ENCODE assay signal across 18 cellular contexts in genomic region chr6:11900662-11901598, GRCh38.
DNase-seq lines count a peak whose midpoint lies in the region; ATAC-seq, FAIRE-seq and TF ChIP-seq lines count a peak whose summit lies in the region.
"Had no signal": no experiment of that assay in that cellular context is flagged by ENCODE, and none has a peak within 500 bp of the region (broad histone marks: within the 10 kb centered on the region; RNA-seq: fewer than 3 reads in every experiment).

No MANE protein-coding gene starts in this region.

- H3K27me3 ChIP-seq in Loucy (ENCODE audit: insufficient read depth, low read length, poor library complexity, severe bottlenecking) (no peaks in the 10 kb centered on the region), astrocyte (ENCODE audit: insufficient read depth, low read length) (no peaks in the 10 kb centered on the region)
- H3K27me3 ChIP-seq: heart right ventricle, testis had no signal

- DNase-seq in activated CD4-positive, alpha-beta T cell treated with anti-CD3 and anti-CD28 coated beads, Interleukin-2, amount 10 ng/mL, durations not matched to agents 24 days and 14 days, result no peak
- no peak for DNase-seq in activated CD4-positive, alpha-beta T cell treated with anti-CD3 and anti-CD28 coated beads for 4 hours
- DNase-seq in astrocyte (ENCODE audit: low read depth) (peak; percentile 29), mesothelial cell of epicardium (ENCODE audit: low spot score in 2 of 2, unreplicated experiment in 2 of 2) (no peak), ureter (ENCODE audit: low spot score) (no peak), NCI-H69 (lab: John Stamatoyannopoulos, UW) (no peak)
- DNase-seq: 8988T; activated effector memory CD4-positive, alpha-beta T cell treated with Interleukin-2 at 50 U/mL for 16 hours; cerebellar nuclear complex; heart right ventricle; mammary epithelial cell; NCI-H1105; nucleus accumbens; testis had no signal

- H2AFZ ChIP-seq in Loucy (ENCODE audit: low read length) (peak overlapping the region; percentile 61), astrocyte (ENCODE audit: low read depth, low read length) (peak overlapping the region; percentile 54)

- H3K4me1 Mint-ChIP-seq in activated CD4-positive, alpha-beta T cell treated with anti-CD3 and anti-CD28 coated beads, Interleukin-2, amount 10 ng/mL, durations not matched to agents 24 days and 14 days, result peaks cover 19% of the 10 kb centered on the region
- H3K4me1 Mint-ChIP-seq in astrocyte (ENCODE audit: low read depth, unreplicated experiment) (no peaks in the 10 kb centered on the region), mesothelial cell of epicardium (peaks cover 14% of the 10 kb centered on the region)

- intact Hi-C loops in activated CD4-positive, alpha-beta T cell treated with anti-CD3 and anti-CD28 coated beads, Interleukin-2, amount 10 ng/mL, durations not matched to agents 24 days and 14 days (cut with micrococcal nuclease), result no loop called here

- FAIRE-seq in astrocyte (lab: Jason Lieb, UNC), result no peak
- FAIRE-seq: HTR-8/SVneo had no signal

- H3K36me3 ChIP-seq in Loucy (ENCODE audit: insufficient read depth, low read length) (no peaks in the 10 kb centered on the region), astrocyte (ENCODE audit: insufficient read depth, low read length) (no peaks in the 10 kb centered on the region)
- H3K36me3 ChIP-seq: heart right ventricle had no signal

- H4K20me1 ChIP-seq in Loucy (ENCODE audit: insufficient read depth, low read length, poor library complexity, severe bottlenecking), result no peaks in the 10 kb centered on the region
- no peaks in the 10 kb centered on the region for H4K20me1 ChIP-seq in astrocyte (ENCODE audit: insufficient read depth, low read length)

- H3K27ac ChIP-seq in astrocyte (ENCODE audit: low read depth, low read length), result no peak overlapping the region
- H3K27ac ChIP-seq: heart right ventricle, SK-N-MC, testis had no signal

- H3K4me3 ChIP-seq in Loucy (ENCODE audit: low read length, poor library complexity, severe bottlenecking) (peak overlapping the region; percentile 66), astrocyte (ENCODE audit: insufficient read depth, low read depth, low read length) (no peak overlapping the region)
- H3K4me3 ChIP-seq: heart right ventricle, SK-N-MC, testis had no signal

- H3K9me2 ChIP-seq in Loucy (replicated peaks; ENCODE audit: low read depth, low read length), result no peaks in the 10 kb centered on the region

- H3K4me2 ChIP-seq in Loucy (ENCODE audit: low read depth, low read length, poor library complexity, severe bottlenecking), result peak overlapping the region; percentile 86
- no peak overlapping the region for H3K4me2 ChIP-seq in astrocyte (ENCODE audit: low read length)

- H3K9ac ChIP-seq in Loucy (ENCODE audit: low read depth, low read length, poor library complexity, severe bottlenecking) (peak overlapping the region; percentile 57), astrocyte (ENCODE audit: low read length) (no peak overlapping the region)

- 0 out of 2 replicates have a peak, but pooled peaks cover 3% of the 10 kb centered on the region for H3F3A ChIP-seq in Loucy (ENCODE audit: low read depth)

- no peaks in the 10 kb centered on the region for H3K36me3 Mint-ChIP-seq in activated CD4-positive, alpha-beta T cell treated with anti-CD3 and anti-CD28 coated beads, Interleukin-2, amount 10 ng/mL, durations not matched to agents 24 days and 14 days (ENCODE audit: low read depth)
- H3K36me3 Mint-ChIP-seq in astrocyte (ENCODE audit: low read depth, unreplicated experiment) (no peaks in the 10 kb centered on the region), mesothelial cell of epicardium (peaks cover 9% of the 10 kb centered on the region)

- ATAC-seq in GM21423 (IDR thresholded peaks at IDR 0.05; ENCODE audit: unreplicated experiment), result no peak
- ATAC-seq: heart right ventricle had no signal

- H3K27ac Mint-ChIP-seq in activated CD4-positive, alpha-beta T cell treated with anti-CD3 and anti-CD28 coated beads, Interleukin-2, amount 10 ng/mL, durations not matched to agents 24 days and 14 days, result no peak overlapping the region
- H3K27ac Mint-ChIP-seq in astrocyte (ENCODE audit: unreplicated experiment) (no peak overlapping the region), mesothelial cell of epicardium (peak overlapping the region; percentile 67)

- H3K79me2 ChIP-seq in Loucy (ENCODE audit: insufficient read depth, low read length), result no peaks in the 10 kb centered on the region
- no peaks in the 10 kb centered on the region for H3K79me2 ChIP-seq in astrocyte (ENCODE audit: insufficient read depth, low read length)

- peaks cover 14% of the 10 kb centered on the region for H3K27me3 Mint-ChIP-seq in activated CD4-positive, alpha-beta T cell treated with anti-CD3 and anti-CD28 coated beads, Interleukin-2, amount 10 ng/mL, durations not matched to agents 24 days and 14 days
- H3K27me3 Mint-ChIP-seq in astrocyte (ENCODE audit: low read depth, unreplicated experiment), result no peaks in the 10 kb centered on the region
- no peaks in the 10 kb centered on the region for H3K27me3 Mint-ChIP-seq in mesothelial cell of epicardium (ENCODE audit: low read depth)

- TF ChIP-seq CTCF in Loucy (conservative IDR thresholded peaks at IDR 0.05; ENCODE audit: low read length), result no peak
- TF ChIP-seq CTCF in astrocyte (IDR thresholded peaks at IDR 0.05; ENCODE audit: insufficient read depth, low read depth, low read length), result no peak
- no peak for TF ChIP-seq CTCF in mesothelial cell of epicardium (IDR thresholded peaks at IDR 0.05; ENCODE audit: unreplicated experiment)

- H3K4me3 Mint-ChIP-seq in activated CD4-positive, alpha-beta T cell treated with anti-CD3 and anti-CD28 coated beads, Interleukin-2, amount 10 ng/mL, durations not matched to agents 24 days and 14 days, result peak overlapping the region; percentile 25
- H3K4me3 Mint-ChIP-seq in astrocyte (ENCODE audit: unreplicated experiment) (no peak overlapping the region), mesothelial cell of epicardium (peak overlapping the region; percentile 8)

- no peaks in the 10 kb centered on the region for H3K9me3 ChIP-seq in Loucy (ENCODE audit: insufficient read depth, low read depth, low read length)
- H3K9me3 ChIP-seq in astrocyte (ENCODE audit: insufficient read depth, low read depth, low read length), result no peaks in the 10 kb centered on the region
- H3K9me3 ChIP-seq: heart right ventricle, testis had no signal

- peaks cover 3% of the 10 kb centered on the region for H3K9me3 Mint-ChIP-seq in activated CD4-positive, alpha-beta T cell treated with anti-CD3 and anti-CD28 coated beads, Interleukin-2, amount 10 ng/mL, durations not matched to agents 24 days and 14 days
- peaks cover 5% of the 10 kb centered on the region for H3K9me3 Mint-ChIP-seq in astrocyte (ENCODE audit: unreplicated experiment)
- peaks cover 20% of the 10 kb centered on the region for H3K9me3 Mint-ChIP-seq in mesothelial cell of epicardium

- H3K4me1 ChIP-seq in Loucy (ENCODE audit: insufficient read depth, low read length, poor library complexity, severe bottlenecking), result peaks cover 22% of the 10 kb centered on the region
- H3K4me1 ChIP-seq in astrocyte (ENCODE audit: insufficient read depth, low read length), result no peaks in the 10 kb centered on the region
- H3K4me1 ChIP-seq: heart right ventricle, testis had no signal
